11 cellular contexts compared by ENCODE assay signal in the genomic region with DNA sequence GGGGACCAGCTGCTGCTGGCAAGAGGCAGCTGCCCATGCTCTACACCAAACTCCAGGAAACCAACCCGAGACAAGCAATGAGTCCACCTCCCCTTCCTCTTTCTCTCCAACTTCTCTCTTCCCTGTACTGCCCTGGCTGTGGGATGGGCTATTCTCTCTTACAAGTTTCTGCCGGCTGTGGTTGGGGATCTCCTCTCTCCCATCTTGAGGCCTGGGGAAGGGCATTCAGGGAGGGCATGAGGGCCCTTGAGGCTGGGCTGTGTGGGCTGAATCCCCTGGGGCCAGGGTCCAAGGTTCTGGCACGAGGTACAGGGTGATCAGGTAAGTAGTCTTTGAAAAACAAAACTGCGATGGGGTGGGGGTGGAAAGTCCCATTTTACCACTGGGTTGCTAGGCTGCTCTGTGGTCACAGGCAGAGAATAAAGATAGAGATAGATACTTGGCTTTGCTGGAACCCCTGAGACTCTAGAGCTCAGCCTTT. TPM values are rescaled to one million over a fixed set of nuclear protein-coding genes. Genes with fewer than 3 reads are reported as not detected.
A peak's percentile ranks its signal among the peaks of the same experiment; 100 is the strongest.
DNase-seq lines count a peak whose midpoint lies in the region; ATAC-seq, FAIRE-seq and TF ChIP-seq lines count a peak whose summit lies in the region.
"Had no signal": no experiment of that assay in that cellular context is flagged by ENCODE, and none has a peak within 500 bp of the region (broad histone marks: within the 10 kb centered on the region; RNA-seq: fewer than 3 reads in every experiment).

No MANE protein-coding gene starts in this region.

- H3K36me3 Mint-ChIP-seq in activated T-helper 1 cell treated with anti-CD3 and anti-CD28 coated beads, Interleukin-12 subunit alpha, Interleukin-12 subunit beta, Interleukin-2, Interleukin-4 antibody, amounts not matched to agents 30 ng/mL and 10 ng/mL and 1 ng/mL, durations not matched to agents 14 hours and 24 hours and 36 hours (ENCODE audit: low read depth), result no peaks in the 10 kb centered on the region
- no peaks in the 10 kb centered on the region for H3K36me3 Mint-ChIP-seq in MCF 10A (ENCODE audit: insufficient read depth, unreplicated experiment)
- H3K36me3 Mint-ChIP-seq in osteocyte (ENCODE audit: unreplicated experiment), result no peaks in the 10 kb centered on the region

- CTCF ChIA-PET in MCF 10A (lab: Yijun Ruan, JAX), result interaction anchor here (0.8 to 1.4 kb wide), 2 partner anchors 70 to 116 kb away, joined by 4 to 5 read pairs; no protein-coding TSS in a partner anchor

- TF ChIP-seq CTCF in MCF 10A (IDR thresholded peaks at IDR 0.05; ENCODE audit: unreplicated experiment) (no peak), osteocyte (IDR thresholded peaks at IDR 0.05) (no peak)

- H3K9me3 Mint-ChIP-seq in activated T-helper 1 cell treated with anti-CD3 and anti-CD28 coated beads, Interleukin-12 subunit alpha, Interleukin-12 subunit beta, Interleukin-2, Interleukin-4 antibody, amounts not matched to agents 30 ng/mL and 10 ng/mL and 1 ng/mL, durations not matched to agents 14 hours and 24 hours and 36 hours, result no peaks in the 10 kb centered on the region
- H3K9me3 Mint-ChIP-seq in MCF 10A (ENCODE audit: unreplicated experiment), result no peaks in the 10 kb centered on the region
- no peaks in the 10 kb centered on the region for H3K9me3 Mint-ChIP-seq in osteocyte (ENCODE audit: unreplicated experiment)

- no peak for TF ChIP-seq POLR2A in GM12891 (IDR thresholded peaks at IDR 0.05; ENCODE audit: low read depth, low read length)

- BruUV-seq in MCF 10A (replicated peaks; lab: Mats Ljungman, UMichigan), result no TSS peak

- ATAC-seq in GM21367 (IDR thresholded peaks at IDR 0.05; ENCODE audit: unreplicated experiment) (peak; percentile 41), HG03196 (IDR thresholded peaks at IDR 0.05; ENCODE audit: unreplicated experiment) (peak; percentile 66)

- peak; percentile 90 for FAIRE-seq in GM12891 (lab: Jason Lieb, UNC)

- H3K27ac Mint-ChIP-seq in activated T-helper 1 cell treated with anti-CD3 and anti-CD28 coated beads, Interleukin-12 subunit alpha, Interleukin-12 subunit beta, Interleukin-2, Interleukin-4 antibody, amounts not matched to agents 30 ng/mL and 10 ng/mL and 1 ng/mL, durations not matched to agents 14 hours and 24 hours and 36 hours, result peak overlapping the region; percentile 79
- no peak overlapping the region for H3K27ac Mint-ChIP-seq in MCF 10A (ENCODE audit: low read depth, unreplicated experiment)
- H3K27ac Mint-ChIP-seq in osteocyte (ENCODE audit: unreplicated experiment), result no peak overlapping the region

- H3K4me3 Mint-ChIP-seq in activated T-helper 1 cell treated with anti-CD3 and anti-CD28 coated beads, Interleukin-12 subunit alpha, Interleukin-12 subunit beta, Interleukin-2, Interleukin-4 antibody, amounts not matched to agents 30 ng/mL and 10 ng/mL and 1 ng/mL, durations not matched to agents 14 hours and 24 hours and 36 hours, result no peak overlapping the region
- H3K4me3 Mint-ChIP-seq in MCF 10A (ENCODE audit: unreplicated experiment), result no peak overlapping the region
- H3K4me3 Mint-ChIP-seq in osteocyte (ENCODE audit: unreplicated experiment), result no peak overlapping the region

- DNase-seq in GM12891 (ENCODE audit: insufficient read length, low spot score), result peak; percentile 64
- no peak for DNase-seq in activated T-helper 1 cell treated with anti-CD3 and anti-CD28 coated beads, Interleukin-12 subunit alpha, Interleukin-12 subunit beta, Interleukin-2, Interleukin-4 antibody, amounts not matched to agents 30 ng/mL and 10 ng/mL and 1 ng/mL, durations not matched to agents 14 hours and 24 hours and 36 hours (ENCODE audit: low spot score)
- no peak for DNase-seq in NCI-H2029 treated with DMSO at 0.1 percent for 48 hours (lab: John Stamatoyannopoulos, UW)
- no peak for DNase-seq in MCF 10A (ENCODE audit: unreplicated experiment)
- DNase-seq in activated CD4-positive, alpha-beta T cell treated with anti-CD3 and anti-CD28 coated beads for 48 hours, result no peak
- no peak for DNase-seq in osteocyte (ENCODE audit: extremely low spot score, unreplicated experiment)
- DNase-seq: activated CD4-positive, alpha-beta T cell treated with anti-CD3 and anti-CD28 coated beads, Interleukin-2, amount 50 U/mL, for 4 hours; NCI-H1092 treated with DMSO at 0.1 percent for 48 hours; stimulated activated CD4-positive, alpha-beta T cell treated with anti-CD3 and anti-CD28 coated beads, Interleukin-4, amount 100 ng/mL, for 1 hour had no signal

- peaks cover 13% of the 10 kb centered on the region for H3K4me1 Mint-ChIP-seq in activated T-helper 1 cell treated with anti-CD3 and anti-CD28 coated beads, Interleukin-12 subunit alpha, Interleukin-12 subunit beta, Interleukin-2, Interleukin-4 antibody, amounts not matched to agents 30 ng/mL and 10 ng/mL and 1 ng/mL, durations not matched to agents 14 hours and 24 hours and 36 hours (ENCODE audit: low read depth)
- peaks cover 7% of the 10 kb centered on the region for H3K4me1 Mint-ChIP-seq in MCF 10A (ENCODE audit: insufficient read depth, unreplicated experiment)
- H3K4me1 Mint-ChIP-seq in osteocyte (ENCODE audit: unreplicated experiment), result no peaks in the 10 kb centered on the region

- no peaks in the 10 kb centered on the region for H3K27me3 Mint-ChIP-seq in activated T-helper 1 cell treated with anti-CD3 and anti-CD28 coated beads, Interleukin-12 subunit alpha, Interleukin-12 subunit beta, Interleukin-2, Interleukin-4 antibody, amounts not matched to agents 30 ng/mL and 10 ng/mL and 1 ng/mL, durations not matched to agents 14 hours and 24 hours and 36 hours (ENCODE audit: insufficient read depth)
- H3K27me3 Mint-ChIP-seq in MCF 10A (ENCODE audit: insufficient read depth, unreplicated experiment), result no peaks in the 10 kb centered on the region
- no peaks in the 10 kb centered on the region for H3K27me3 Mint-ChIP-seq in osteocyte (ENCODE audit: unreplicated experiment)

- intact Hi-C loops in activated T-helper 1 cell treated with anti-CD3 and anti-CD28 coated beads, Interleukin-12 subunit alpha, Interleukin-12 subunit beta, Interleukin-2, Interleukin-4 antibody, amounts not matched to agents 30 ng/mL and 10 ng/mL and 1 ng/mL, durations not matched to agents 14 hours and 24 hours and 36 hours (cut with micrococcal nuclease), result no loop called here
- intact Hi-C loops in MCF 10A (cut with micrococcal nuclease), result loop anchor here (5.0 kb wide), 2 partner anchors 45 to 70 kb away; no protein-coding TSS in a partner anchor

- POLR2A ChIA-PET in MCF 10A (lab: Yijun Ruan, JAX), result no interaction called here

TF ChIP-seq in GM12891, 5 proteins besides CTCF, POLR2A, EP300 and RAD21:
- TF ChIP-seq SPI1 (IDR thresholded peaks at IDR 0.05; ENCODE audit: low read depth, low read length) (peak; percentile 74), PAX5 (IDR thresholded peaks at IDR 0.05; ENCODE audit: insufficient read depth, low read length, severe bottlenecking) (no peak)

RNA-seq across cellular contexts. Expression of gene CTSH, which starts 32.3 kb away (rescaled TPM):
- polyA plus RNA-seq in GM12891 (2012; ENCODE audit: low read depth, missing spikeins), result 464 TPM
- total RNA-seq in activated T-helper 1 cell treated with anti-CD3 and anti-CD28 coated beads, Interleukin-12 subunit alpha, Interleukin-12 subunit beta, Interleukin-2, Interleukin-4 antibody, amounts not matched to agents 30 ng/mL and 10 ng/mL and 1 ng/mL, durations not matched to agents 14 hours and 24 hours and 36 hours, result 50.9 and 57.3 TPM in 2 replicates
- total RNA-seq in MCF 10A (2022) (12.5 and 14.4 TPM in 2 replicates), osteocyte (6.1 and 6.4 TPM in 2 replicates)
